Comparison of ENCODE assay signal across 29 cellular contexts in genomic region chr1:30469426-30469825, GRCh38.
"Had no signal": no experiment of that assay in that cellular context is flagged by ENCODE, and none has a peak within 500 bp of the region (broad histone marks: within the 10 kb centered on the region; RNA-seq: fewer than 3 reads in every experiment).

No MANE protein-coding gene starts in this region.

- H3K4me1 ChIP-seq: esophagus muscularis mucosa, foreskin keratinocyte, gastrocnemius medialis had no signal

- H3K27me3 ChIP-seq: brain microvascular endothelial cell, foreskin keratinocyte, gastrocnemius medialis had no signal

- ATAC-seq: activated CD4-positive, CD25-positive, alpha-beta regulatory T cell treated with anti-CD3 and anti-CD28 coated beads, Interleukin-2, amount 50 U/mL, for 24 hours; activated CD8-positive, alpha-beta T cell treated with anti-CD3 and anti-CD28 coated beads for 36 hours; activated T-cell treated with anti-CD3 and anti-CD28 coated beads, Interleukin-2, amount 50 U/mL, for 4 hours; activated T-helper 17 cell treated with anti-CD3 and anti-CD28 coated beads, Interleukin-2, amount 50 U/mL, for 72 hours; effector memory CD8-positive, alpha-beta T cell; foreskin keratinocyte; gastrocnemius medialis; T-cell; T-helper 17 cell had no signal

- DNase-seq: activated B cell treated with CpG ODN at 0.5 μM for 24 hours; activated CD4-positive, alpha-beta T cell treated with anti-CD3 and anti-CD28 coated beads for 48 hours; activated CD4-positive, alpha-beta T cell treated with anti-CD3 and anti-CD28 coated beads, Interleukin-2, amount 50 U/mL, for 1 hour; activated CD4-positive, alpha-beta T cell treated with anti-CD3 and anti-CD28 coated beads, Interleukin-2, amount 50 U/mL, for 48 hours; activated CD8-positive, alpha-beta memory T cell treated with anti-CD3 and anti-CD28 coated beads for 24 hours; activated CD8-positive, alpha-beta T cell treated with anti-CD3 and anti-CD28 coated beads for 36 hours; activated effector memory CD4-positive, alpha-beta T cell treated with Interleukin-2 at 50 U/mL for 16 hours; activated gamma-delta T cell treated with Interleukin-2 at 50 U/mL for 16 hours; activated naive CD4-positive, alpha-beta T cell treated with anti-CD3 and anti-CD28 coated beads, Interleukin-2, amount 50 U/mL, for 16 hours; activated naive CD4-positive, alpha-beta T cell treated with Interleukin-2 at 50 U/mL for 16 hours; activated T-cell treated with anti-CD3 and anti-CD28 coated beads, Interleukin-2, amount 50 U/mL, for 4 hours; amniotic stem cell; anterior cingulate cortex; brain microvascular endothelial cell; caudate nucleus; cortex of kidney; dermis blood vessel endothelial cell; effector CD4-positive, alpha-beta T cell; effector memory CD8-positive, alpha-beta T cell; erythroblast; foreskin keratinocyte; gastrocnemius medialis; T-cell; T-helper 17 cell; T1000; WERI-Rb-1 had no signal

- H3K4me3 ChIP-seq: esophagus muscularis mucosa, gastrocnemius medialis had no signal

- H3K27ac ChIP-seq: brain microvascular endothelial cell, esophagus muscularis mucosa, foreskin keratinocyte, gastrocnemius medialis, WERI-Rb-1 had no signal

- H3K9me3 ChIP-seq: esophagus muscularis mucosa, gastrocnemius medialis had no signal

- H3K36me3 ChIP-seq: brain microvascular endothelial cell, esophagus muscularis mucosa, gastrocnemius medialis, WERI-Rb-1 had no signal
